15 cellular contexts compared by ENCODE assay signal in genomic region chr3:43294975-43295374, GRCh38. TPM values are rescaled to one million over a fixed set of nuclear protein-coding genes. Genes with fewer than 3 reads are reported as not detected.
A peak's percentile ranks its signal among the peaks of the same experiment; 100 is the strongest.
DNase-seq lines count a peak whose midpoint lies in the region; ATAC-seq, FAIRE-seq and TF ChIP-seq lines count a peak whose summit lies in the region.
"Had no signal": no experiment of that assay in that cellular context is flagged by ENCODE, and none has a peak within 500 bp of the region (broad histone marks: within the 10 kb centered on the region; RNA-seq: fewer than 3 reads in every experiment).

No MANE protein-coding gene starts in this region.

- TF ChIP-seq CTCF in endothelial cell of umbilical vein (IDR thresholded peaks at IDR 0.05; ENCODE audit: extremely low read depth in 1 of 2, insufficient read depth in 1 of 2, low read depth in 1 of 2, low read length in 2 of 2) (no peak), ovary (IDR thresholded peaks at IDR 0.05) (no peak), tibial nerve (IDR thresholded peaks at IDR 0.05) (no peak)

- H3K27ac Mint-ChIP-seq in T-helper 1 cell treated with Interleukin-12 subunit alpha and Interleukin-12 subunit beta and Interleukin-4 antibody, amounts not matched to agents 30 μg/mL and 1 μg/mL, for 36 hours = peak overlapping the region; percentile 49
- H3K27ac Mint-ChIP-seq: endodermal cell, HFFc6 had no signal

- H3K4me1 ChIP-seq in endothelial cell of umbilical vein (ENCODE audit: control insufficient read depth, extremely low read depth, insufficient read depth, low read length) = peaks cover 75% of the 10 kb centered on the region
- H3K4me1 ChIP-seq in small intestine (ENCODE audit: control insufficient read depth in 2 of 2, insufficient read depth in 1 of 2, low read depth in 1 of 2, low read length in 1 of 2) = peaks cover 22 to 29% of the 10 kb centered on the region in 2 donors
- H3K4me1 ChIP-seq in ovary (ENCODE audit: insufficient read depth) = peaks cover 12% of the 10 kb centered on the region
- peaks cover 0 to 97% (median 45%) of the 10 kb centered on the region in 4 donors for H3K4me1 ChIP-seq in tibial nerve

- WGBS in small intestine, 3 donors = 32 to 39% (median 37%) methylated on average over 1 of the region's 1 CpG
- 66 to 80% (median 78%) methylated on average over 1 of the region's 1 CpG for WGBS in ovary, 3 donors
- WGBS in tibial nerve, 2 donors = 53 to 68% methylated on average over 1 of the region's 1 CpG

- H3K9ac ChIP-seq in endothelial cell of umbilical vein (replicated peaks; ENCODE audit: extremely low read depth, insufficient read depth, low read length) = no peak overlapping the region

- H3K36me3 ChIP-seq in endothelial cell of umbilical vein (ENCODE audit: control insufficient read depth in 2 of 2, extremely low read depth in 1 of 2, insufficient read depth in 2 of 2, low read length in 2 of 2) (peaks cover 4 to 22% of the 10 kb centered on the region in 2 experiments), small intestine (ENCODE audit: control insufficient read depth in 2 of 2, insufficient read depth in 2 of 2, low read length in 2 of 2) (no peaks in the 10 kb centered on the region), ovary (no peaks in the 10 kb centered on the region), tibial nerve (no peaks in the 10 kb centered on the region)
- H3K36me3 ChIP-seq: right atrium auricular region had no signal

- POLR2A ChIA-PET in endothelial cell of umbilical vein (lab: Charles Lee) = interaction anchor here (0.7 kb wide), 1 partner anchor 236 kb away, joined by 5 read pairs; no protein-coding TSS in a partner anchor

- TF ChIP-seq POLR2A in endothelial cell of umbilical vein (IDR thresholded peaks at IDR 0.05; ENCODE audit: low read depth, low read length) = no peak
- TF ChIP-seq POLR2A in ovary (IDR thresholded peaks at IDR 0.05) = no peak
- no peak for TF ChIP-seq POLR2A in tibial nerve (IDR thresholded peaks at IDR 0.05)

- H3K4me1 Mint-ChIP-seq in T-helper 1 cell treated with Interleukin-12 subunit alpha and Interleukin-12 subunit beta and Interleukin-4 antibody, amounts not matched to agents 30 μg/mL and 1 μg/mL, for 36 hours (ENCODE audit: low read depth) = peaks cover 80% of the 10 kb centered on the region

- H3K9me1 ChIP-seq in endothelial cell of umbilical vein (replicated peaks; ENCODE audit: control insufficient read depth, extremely low read depth, insufficient read depth, low read length) = no peaks in the 10 kb centered on the region

- H3K4me3 ChIP-seq in endothelial cell of umbilical vein (replicated peaks in 1 of 3; ENCODE audit: insufficient read depth in 1 of 3, low read depth in 1 of 3, low read length in 3 of 3) (no peak overlapping the region), small intestine (ENCODE audit: low read depth in 1 of 2, low read length in 2 of 2) (no peak overlapping the region), ovary (no peak overlapping the region), tibial nerve (no peak overlapping the region)
- H3K4me3 ChIP-seq: right atrium auricular region had no signal

- H3K27me3 ChIP-seq in endothelial cell of umbilical vein (ENCODE audit: control insufficient read depth in 2 of 2, insufficient read depth in 2 of 2, low read length in 2 of 2) (no peaks in the 10 kb centered on the region), small intestine (ENCODE audit: control insufficient read depth in 2 of 2, insufficient read depth in 2 of 2, low read length in 2 of 2) (no peaks in the 10 kb centered on the region), ovary (no peaks in the 10 kb centered on the region), tibial nerve (no peaks in the 10 kb centered on the region)
- H3K27me3 ChIP-seq: right atrium auricular region had no signal

- peaks cover 25% of the 10 kb centered on the region for H4K20me1 ChIP-seq in endothelial cell of umbilical vein (replicated peaks; ENCODE audit: control insufficient read depth, extremely low read depth, insufficient read depth, low read length)

- TF ChIP-seq EP300 in ovary (IDR thresholded peaks at IDR 0.05) (no peak), tibial nerve (IDR thresholded peaks at IDR 0.05) (no peak)

- DNase-seq in T-helper 1 cell (no peak), RCC 7860 (ENCODE audit: low spot score) (peak; percentile 44), endothelial cell of umbilical vein (ENCODE audit: low read depth, low spot score) (peak; percentile 24), small intestine (peak; percentile 56), ovary (no peak), tibial nerve (ENCODE audit: low spot score in 2 of 2) (no peak)
- DNase-seq: endodermal cell, HFFc6, kidney glomerular epithelial cell, NCI-H1092 treated with DMSO at 0.1 percent for 48 hours, NCI-H2227 treated with DMSO at 0.1 percent for 48 hours, WERI-Rb-1 had no signal

- dilution Hi-C loops in endothelial cell of umbilical vein (cut with MboI; ENCODE audit: extremely low pct_ligation_motif_present, low sequenced_read_pairs) = no loop called here

- no peak overlapping the region for H2AFZ ChIP-seq in endothelial cell of umbilical vein (ENCODE audit: low read depth, low read length)

- H3K4me2 ChIP-seq in endothelial cell of umbilical vein (ENCODE audit: insufficient read depth, low read length) = peak overlapping the region; percentile 95

- peaks cover 29% of the 10 kb centered on the region for H3K36me3 Mint-ChIP-seq in T-helper 1 cell treated with Interleukin-12 subunit alpha and Interleukin-12 subunit beta and Interleukin-4 antibody, amounts not matched to agents 30 μg/mL and 1 μg/mL, for 36 hours (ENCODE audit: low read depth)

- H3K27ac ChIP-seq in endothelial cell of umbilical vein (ENCODE audit: insufficient read depth, low read depth, low read length) (no peak overlapping the region), small intestine (ENCODE audit: low read depth in 1 of 2, low read length in 1 of 2) (no peak overlapping the region), ovary (no peak overlapping the region), tibial nerve (no peak overlapping the region)
- H3K27ac ChIP-seq: right atrium auricular region, WERI-Rb-1 had no signal

- peaks cover 100% of the 10 kb centered on the region for H3K79me2 ChIP-seq in endothelial cell of umbilical vein (ENCODE audit: control insufficient read depth, insufficient read depth, low read length)

- CTCF ChIA-PET in endothelial cell of umbilical vein (lab: Charles Lee) = interaction anchor here (0.8 to 1.5 kb wide), 4 partner anchors 63 to 208 kb away, joined by 3 to 6 read pairs (median 4); no protein-coding TSS in a partner anchor

- peak overlapping the region; percentile 23 for H3K4me3 Mint-ChIP-seq in T-helper 1 cell treated with Interleukin-12 subunit alpha and Interleukin-12 subunit beta and Interleukin-4 antibody, amounts not matched to agents 30 μg/mL and 1 μg/mL, for 36 hours
- H3K4me3 Mint-ChIP-seq: endodermal cell, HFFc6 had no signal

- no TSS peak for BruUV-seq in endothelial cell of umbilical vein (replicated peaks; lab: Mats Ljungman, UMichigan)

- no peaks in the 10 kb centered on the region for H3K27me3 Mint-ChIP-seq in T-helper 1 cell treated with Interleukin-12 subunit alpha and Interleukin-12 subunit beta and Interleukin-4 antibody, amounts not matched to agents 30 μg/mL and 1 μg/mL, for 36 hours (ENCODE audit: low read depth)

- ATAC-seq in GM21786 (IDR thresholded peaks at IDR 0.05; ENCODE audit: unreplicated experiment) = no peak

- H3K9me3 ChIP-seq in endothelial cell of umbilical vein (replicated peaks; ENCODE audit: control insufficient read depth, insufficient read depth, low read length) = no peaks in the 10 kb centered on the region
- H3K9me3 ChIP-seq in small intestine (ENCODE audit: control insufficient read depth, low read depth) = no peaks in the 10 kb centered on the region
- no peaks in the 10 kb centered on the region for H3K9me3 ChIP-seq in ovary
- no peaks in the 10 kb centered on the region for H3K9me3 ChIP-seq in tibial nerve
- H3K9me3 ChIP-seq: right atrium auricular region had no signal

- intact Hi-C loops in endothelial cell of umbilical vein (cut with micrococcal nuclease) = no loop called here
- intact Hi-C loops in ovary (cut with DNase I) = no loop called here

- FAIRE-seq in RCC 7860 (lab: Jason Lieb, UNC) = peak; percentile 76
- FAIRE-seq in endothelial cell of umbilical vein (lab: Jason Lieb, UNC) = no peak
- no peak for FAIRE-seq in small intestine (lab: Jason Lieb, UNC)

- H3K9me3 Mint-ChIP-seq in T-helper 1 cell treated with Interleukin-12 subunit alpha and Interleukin-12 subunit beta and Interleukin-4 antibody, amounts not matched to agents 30 μg/mL and 1 μg/mL, for 36 hours = no peaks in the 10 kb centered on the region
- H3K9me3 Mint-ChIP-seq: endodermal cell, HFFc6 had no signal

TF ChIP-seq in endothelial cell of umbilical vein, 7 proteins besides CTCF, POLR2A, EP300 and RAD21:
- TF ChIP-seq EZH2 (IDR thresholded peaks at IDR 0.05; ENCODE audit: borderline replicate concordance, low read depth, low read length, severe bottlenecking) (no peak), JUN (IDR thresholded peaks at IDR 0.05; ENCODE audit: borderline replicate concordance, insufficient read depth, insufficient read length, low read depth) (no peak), FOS (IDR thresholded peaks at IDR 0.05; ENCODE audit: borderline replicate concordance, insufficient read depth, low read length) (no peak), POLR2AphosphoS5 (IDR thresholded peaks at IDR 0.05; ENCODE audit: insufficient read depth, low read depth, low read length) (no peak), GATA2 (IDR thresholded peaks at IDR 0.05; ENCODE audit: insufficient read depth, insufficient read length, low read depth, low read length) (no peak), MYC (IDR thresholded peaks at IDR 0.05; ENCODE audit: low read depth, low read length) (no peak)
- TF ChIP-seq, protein P1, sequence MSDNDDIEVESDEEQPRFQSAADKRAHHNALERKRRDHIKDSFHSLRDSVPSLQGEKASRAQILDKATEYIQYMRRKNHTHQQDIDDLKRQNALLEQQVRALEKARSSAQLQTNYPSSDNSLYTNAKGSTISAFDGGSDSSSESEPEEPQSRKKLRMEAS (IDR thresholded peaks at IDR 0.05; ENCODE audit: insufficient read depth, insufficient read length) = no peak

RNA-seq across cellular contexts. Expression of gene SNRK, which starts 8.6 kb away (rescaled TPM):
- total RNA-seq in endothelial cell of umbilical vein (99.9 and 108 TPM in 2 replicates), ovary (10 to 100 TPM; 21.8 to 52.1 (median 35.0) TPM), tibial nerve (10 to 100 TPM; 59.6 to 83.1 (median 73.7) TPM)
- polyA plus RNA-seq in endothelial cell of umbilical vein (33.3 and 43.3 TPM in 2 replicates), small intestine (10 to 100 TPM; 14.9 to 17.5 (median 17.2) TPM), ovary (10 to 100 TPM; 19.0 to 22.0 TPM)
- polyA plus RNA-seq in endothelial cell of umbilical vein (2011; cell fraction: cytosol; rRNA removed) = 40.3 and 42.6 TPM in 2 replicates
- polyA plus RNA-seq in endothelial cell of umbilical vein (2011; cell fraction: nucleus; rRNA removed) = 143 and 154 TPM in 2 replicates
- 80.0 and 80.4 TPM in 2 replicates for polyA plus RNA-seq in endothelial cell of umbilical vein (2012)
- polyA minus RNA-seq in endothelial cell of umbilical vein = 180 TPM in 2 replicates
- 16.0 TPM for polyA minus RNA-seq in endothelial cell of umbilical vein (2011; cell fraction: cytosol; rRNA and poly(A)+ RNA removed)
- 201 and 233 TPM in 2 replicates for polyA minus RNA-seq in endothelial cell of umbilical vein (2011; cell fraction: nucleus; rRNA and poly(A)+ RNA removed)

Comparison
In these comparisons a context has a peak if more than half of its experiments do, and no peak if none do; other contexts are left out.
1. DNase-seq: peak in RCC 7860 (single experiment), endothelial cell of umbilical vein (single experiment) and small intestine (single experiment); none in T-helper 1 cell (0 of 5), ovary (0 of 5) and tibial nerve (0 of 2).